1 cellular context compared by ENCODE assay signal in the genomic region with DNA sequence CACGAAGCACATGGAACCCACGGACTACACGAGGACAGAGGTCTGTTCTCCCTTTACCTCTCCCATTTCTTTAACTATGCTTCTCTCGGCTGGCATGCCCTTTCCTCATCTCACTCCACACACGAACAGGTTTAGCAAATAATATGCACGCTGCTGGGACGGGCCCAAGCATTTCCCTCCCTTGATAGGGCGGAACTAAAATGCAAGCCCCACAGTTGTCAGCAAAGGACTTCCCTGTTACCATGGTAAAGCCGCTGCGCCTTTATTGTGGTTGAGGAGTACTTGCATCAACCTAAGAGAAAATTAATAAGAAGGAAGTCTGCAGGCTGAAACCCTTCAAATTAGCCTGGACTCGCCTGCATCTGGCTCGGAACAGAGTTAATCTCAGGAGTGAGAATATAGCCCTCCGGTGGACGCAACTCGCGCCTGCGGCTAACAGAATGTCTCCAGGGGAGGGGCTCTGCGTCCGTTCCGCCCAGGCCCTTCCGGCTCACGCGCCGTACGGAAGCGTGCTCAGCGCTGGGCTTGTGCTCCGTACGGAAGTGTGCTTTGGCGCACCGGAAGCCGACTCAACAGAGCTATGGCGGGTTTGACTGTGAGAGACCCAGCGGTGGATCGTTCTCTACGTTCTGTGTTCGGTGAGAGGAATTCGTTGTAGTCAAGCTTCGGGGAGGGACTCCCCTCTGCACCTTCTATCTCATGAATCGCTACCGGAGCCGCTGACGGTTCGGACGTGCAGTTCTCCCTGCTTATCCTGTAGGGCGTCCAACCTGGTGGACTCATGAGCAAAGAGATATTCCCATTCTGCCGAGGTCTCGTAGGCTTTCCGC.
TF ChIP-seq lines count a peak whose summit lies in the region.

A gene with protein sequence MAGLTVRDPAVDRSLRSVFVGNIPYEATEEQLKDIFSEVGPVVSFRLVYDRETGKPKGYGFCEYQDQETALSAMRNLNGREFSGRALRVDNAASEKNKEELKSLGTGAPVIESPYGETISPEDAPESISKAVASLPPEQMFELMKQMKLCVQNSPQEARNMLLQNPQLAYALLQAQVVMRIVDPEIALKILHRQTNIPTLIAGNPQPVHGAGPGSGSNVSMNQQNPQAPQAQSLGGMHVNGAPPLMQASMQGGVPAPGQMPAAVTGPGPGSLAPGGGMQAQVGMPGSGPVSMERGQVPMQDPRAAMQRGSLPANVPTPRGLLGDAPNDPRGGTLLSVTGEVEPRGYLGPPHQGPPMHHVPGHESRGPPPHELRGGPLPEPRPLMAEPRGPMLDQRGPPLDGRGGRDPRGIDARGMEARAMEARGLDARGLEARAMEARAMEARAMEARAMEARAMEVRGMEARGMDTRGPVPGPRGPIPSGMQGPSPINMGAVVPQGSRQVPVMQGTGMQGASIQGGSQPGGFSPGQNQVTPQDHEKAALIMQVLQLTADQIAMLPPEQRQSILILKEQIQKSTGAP (plus strand): TSS at position 555 of the 830 bp plus-strand sequence. CDS start 26 bp downstream, at position 581.

TF ChIP-seq in K562, 482 proteins besides CTCF, POLR2A, EP300 and RAD21 (continued from another document):
- TF ChIP-seq, protein P1, sequence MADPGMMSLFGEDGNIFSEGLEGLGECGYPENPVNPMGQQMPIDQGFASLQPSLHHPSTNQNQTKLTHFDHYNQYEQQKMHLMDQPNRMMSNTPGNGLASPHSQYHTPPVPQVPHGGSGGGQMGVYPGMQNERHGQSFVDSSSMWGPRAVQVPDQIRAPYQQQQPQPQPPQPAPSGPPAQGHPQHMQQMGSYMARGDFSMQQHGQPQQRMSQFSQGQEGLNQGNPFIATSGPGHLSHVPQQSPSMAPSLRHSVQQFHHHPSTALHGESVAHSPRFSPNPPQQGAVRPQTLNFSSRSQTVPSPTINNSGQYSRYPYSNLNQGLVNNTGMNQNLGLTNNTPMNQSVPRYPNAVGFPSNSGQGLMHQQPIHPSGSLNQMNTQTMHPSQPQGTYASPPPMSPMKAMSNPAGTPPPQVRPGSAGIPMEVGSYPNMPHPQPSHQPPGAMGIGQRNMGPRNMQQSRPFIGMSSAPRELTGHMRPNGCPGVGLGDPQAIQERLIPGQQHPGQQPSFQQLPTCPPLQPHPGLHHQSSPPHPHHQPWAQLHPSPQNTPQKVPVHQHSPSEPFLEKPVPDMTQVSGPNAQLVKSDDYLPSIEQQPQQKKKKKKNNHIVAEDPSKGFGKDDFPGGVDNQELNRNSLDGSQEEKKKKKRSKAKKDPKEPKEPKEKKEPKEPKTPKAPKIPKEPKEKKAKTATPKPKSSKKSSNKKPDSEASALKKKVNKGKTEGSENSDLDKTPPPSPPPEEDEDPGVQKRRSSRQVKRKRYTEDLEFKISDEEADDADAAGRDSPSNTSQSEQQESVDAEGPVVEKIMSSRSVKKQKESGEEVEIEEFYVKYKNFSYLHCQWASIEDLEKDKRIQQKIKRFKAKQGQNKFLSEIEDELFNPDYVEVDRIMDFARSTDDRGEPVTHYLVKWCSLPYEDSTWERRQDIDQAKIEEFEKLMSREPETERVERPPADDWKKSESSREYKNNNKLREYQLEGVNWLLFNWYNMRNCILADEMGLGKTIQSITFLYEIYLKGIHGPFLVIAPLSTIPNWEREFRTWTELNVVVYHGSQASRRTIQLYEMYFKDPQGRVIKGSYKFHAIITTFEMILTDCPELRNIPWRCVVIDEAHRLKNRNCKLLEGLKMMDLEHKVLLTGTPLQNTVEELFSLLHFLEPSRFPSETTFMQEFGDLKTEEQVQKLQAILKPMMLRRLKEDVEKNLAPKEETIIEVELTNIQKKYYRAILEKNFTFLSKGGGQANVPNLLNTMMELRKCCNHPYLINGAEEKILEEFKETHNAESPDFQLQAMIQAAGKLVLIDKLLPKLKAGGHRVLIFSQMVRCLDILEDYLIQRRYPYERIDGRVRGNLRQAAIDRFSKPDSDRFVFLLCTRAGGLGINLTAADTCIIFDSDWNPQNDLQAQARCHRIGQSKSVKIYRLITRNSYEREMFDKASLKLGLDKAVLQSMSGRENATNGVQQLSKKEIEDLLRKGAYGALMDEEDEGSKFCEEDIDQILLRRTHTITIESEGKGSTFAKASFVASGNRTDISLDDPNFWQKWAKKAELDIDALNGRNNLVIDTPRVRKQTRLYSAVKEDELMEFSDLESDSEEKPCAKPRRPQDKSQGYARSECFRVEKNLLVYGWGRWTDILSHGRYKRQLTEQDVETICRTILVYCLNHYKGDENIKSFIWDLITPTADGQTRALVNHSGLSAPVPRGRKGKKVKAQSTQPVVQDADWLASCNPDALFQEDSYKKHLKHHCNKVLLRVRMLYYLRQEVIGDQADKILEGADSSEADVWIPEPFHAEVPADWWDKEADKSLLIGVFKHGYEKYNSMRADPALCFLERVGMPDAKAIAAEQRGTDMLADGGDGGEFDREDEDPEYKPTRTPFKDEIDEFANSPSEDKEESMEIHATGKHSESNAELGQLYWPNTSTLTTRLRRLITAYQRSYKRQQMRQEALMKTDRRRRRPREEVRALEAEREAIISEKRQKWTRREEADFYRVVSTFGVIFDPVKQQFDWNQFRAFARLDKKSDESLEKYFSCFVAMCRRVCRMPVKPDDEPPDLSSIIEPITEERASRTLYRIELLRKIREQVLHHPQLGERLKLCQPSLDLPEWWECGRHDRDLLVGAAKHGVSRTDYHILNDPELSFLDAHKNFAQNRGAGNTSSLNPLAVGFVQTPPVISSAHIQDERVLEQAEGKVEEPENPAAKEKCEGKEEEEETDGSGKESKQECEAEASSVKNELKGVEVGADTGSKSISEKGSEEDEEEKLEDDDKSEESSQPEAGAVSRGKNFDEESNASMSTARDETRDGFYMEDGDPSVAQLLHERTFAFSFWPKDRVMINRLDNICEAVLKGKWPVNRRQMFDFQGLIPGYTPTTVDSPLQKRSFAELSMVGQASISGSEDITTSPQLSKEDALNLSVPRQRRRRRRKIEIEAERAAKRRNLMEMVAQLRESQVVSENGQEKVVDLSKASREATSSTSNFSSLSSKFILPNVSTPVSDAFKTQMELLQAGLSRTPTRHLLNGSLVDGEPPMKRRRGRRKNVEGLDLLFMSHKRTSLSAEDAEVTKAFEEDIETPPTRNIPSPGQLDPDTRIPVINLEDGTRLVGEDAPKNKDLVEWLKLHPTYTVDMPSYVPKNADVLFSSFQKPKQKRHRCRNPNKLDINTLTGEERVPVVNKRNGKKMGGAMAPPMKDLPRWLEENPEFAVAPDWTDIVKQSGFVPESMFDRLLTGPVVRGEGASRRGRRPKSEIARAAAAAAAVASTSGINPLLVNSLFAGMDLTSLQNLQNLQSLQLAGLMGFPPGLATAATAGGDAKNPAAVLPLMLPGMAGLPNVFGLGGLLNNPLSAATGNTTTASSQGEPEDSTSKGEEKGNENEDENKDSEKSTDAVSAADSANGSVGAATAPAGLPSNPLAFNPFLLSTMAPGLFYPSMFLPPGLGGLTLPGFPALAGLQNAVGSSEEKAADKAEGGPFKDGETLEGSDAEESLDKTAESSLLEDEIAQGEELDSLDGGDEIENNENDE (IDR thresholded peaks at IDR 0.05; ENCODE audit: low read depth, low read length), result no peak
- TF ChIP-seq EHMT2 (IDR thresholded peaks at IDR 0.05) (peak; percentile 81), MXI1 (IDR thresholded peaks at IDR 0.05; ENCODE audit: low read depth, low read length) (no peak), MCM7 (IDR thresholded peaks at IDR 0.05) (no peak), ARID2 (IDR thresholded peaks at IDR 0.05) (no peak), NCOA6 (IDR thresholded peaks at IDR 0.05) (no peak), ELF1 (tag; IDR thresholded peaks at IDR 0.05) (peak; percentile 77)
